18 cellular contexts compared by ENCODE assay signal in the genomic region with DNA sequence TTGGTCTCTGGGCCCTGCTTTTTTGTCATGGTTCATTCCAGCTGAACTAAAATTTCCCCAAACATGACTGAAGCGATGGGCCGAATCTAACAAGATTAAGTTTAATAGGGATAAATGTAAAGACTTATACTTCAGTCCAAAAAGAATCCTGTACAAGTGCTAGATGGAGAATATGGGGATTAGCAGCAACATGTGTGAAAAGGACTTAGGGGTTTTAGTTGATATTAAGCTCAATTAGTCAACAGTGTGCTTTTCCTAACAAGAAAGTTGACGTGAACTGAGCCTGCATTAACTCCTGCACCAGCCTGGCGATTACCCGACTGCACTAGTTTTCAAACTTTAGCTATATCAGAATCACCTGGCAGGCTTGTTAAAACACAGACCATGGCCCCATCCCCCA.
DNase-seq lines count a peak whose midpoint lies in the region; ATAC-seq, FAIRE-seq and TF ChIP-seq lines count a peak whose summit lies in the region.
"Had no signal": no experiment of that assay in that cellular context is flagged by ENCODE, and none has a peak within 500 bp of the region (broad histone marks: within the 10 kb centered on the region; RNA-seq: fewer than 3 reads in every experiment).

No MANE protein-coding gene starts in this region.

- H3K9me3 ChIP-seq in H1 (ENCODE audit: insufficient read depth in 2 of 2, low read depth in 1 of 2, low read length in 1 of 2), result no peaks in the 10 kb centered on the region
- H3K9me3 ChIP-seq: HAP-1 had no signal

- H3K18ac ChIP-seq in H1 (ENCODE audit: extremely low read depth, low read length), result no peak overlapping the region

- H3K4me3 ChIP-seq in GM23338, result no peak overlapping the region
- H3K4me3 ChIP-seq in H1 (ENCODE audit: extremely low read depth in 1 of 4, insufficient read depth in 2 of 4, low read depth in 3 of 4, low read length in 4 of 4), result no peak overlapping the region
- H3K4me3 ChIP-seq: GM12878, HAP-1 had no signal

- TF ChIP-seq POLR2A in H1 (IDR thresholded peaks at IDR 0.05; ENCODE audit: control extremely low read depth in 1 of 2, low read depth in 2 of 2, low read length in 2 of 2), result no peak

- TF ChIP-seq CTCF in GM23338 (conservative IDR thresholded peaks at IDR 0.05; ENCODE audit: low read depth in 2 of 2), result no peak
- TF ChIP-seq CTCF in H1 (IDR thresholded peaks at IDR 0.05; ENCODE audit: control extremely low read depth in 1 of 3, insufficient read depth in 1 of 3, low read depth in 1 of 3, low read length in 3 of 3), result no peak

- no peak overlapping the region for H3K14ac ChIP-seq in H1 (ENCODE audit: insufficient read length)

- 92% methylated on average over 5 of the region's 5 CpGs; no CpG with 5 or more reads in 1 of the 2 experiments for WGBS in H1 (ENCODE audit: extremely low coverage in 1 of 2, insufficient coverage in 1 of 2, insufficient read length in 1 of 2, insufficient replicate concordance in 2 of 2, low coverage in 1 of 2, low lambda C conversion rate in 2 of 2, missing lambda C conversion rate in 1 of 2), 2 experiments

- no peak overlapping the region for H2BK5ac ChIP-seq in H1 (ENCODE audit: low read depth, low read length)

- H3K4me3 Mint-ChIP-seq in GM23338, result no peak overlapping the region
- H3K4me3 Mint-ChIP-seq: CD4-positive, alpha-beta memory T cell had no signal

- H3K56ac ChIP-seq in H1 (replicated peaks; ENCODE audit: insufficient read length, low read depth, low read length), result no peak overlapping the region

- H3K9me2 ChIP-seq in GM23338 (ENCODE audit: insufficient read depth), result no peaks in the 10 kb centered on the region

- no peak overlapping the region for H4K5ac ChIP-seq in H1 (ENCODE audit: insufficient read length, low read depth, low read length)

- H3K27ac Mint-ChIP-seq in GM23338, result no peak overlapping the region
- H3K27ac Mint-ChIP-seq: CD4-positive, alpha-beta memory T cell had no signal

- H2BK120ac ChIP-seq in H1 (replicated peaks; ENCODE audit: low read depth, low read length), result no peak overlapping the region

- no peaks in the 10 kb centered on the region for H3K36me3 Mint-ChIP-seq in GM23338 (ENCODE audit: low read depth)
- H3K36me3 Mint-ChIP-seq: CD4-positive, alpha-beta memory T cell had no signal

- H2BK15ac ChIP-seq in H1 (ENCODE audit: low read length), result no peak overlapping the region

- no peak overlapping the region for H3K23ac ChIP-seq in H1 (ENCODE audit: insufficient read length)

- no peak overlapping the region for H4K8ac ChIP-seq in H1 (ENCODE audit: extremely low read depth, insufficient read depth, low read length)

- no peaks in the 10 kb centered on the region for H3K9me3 Mint-ChIP-seq in GM23338
- H3K9me3 Mint-ChIP-seq: CD4-positive, alpha-beta memory T cell had no signal

- TF ChIP-seq RAD21 in H1 (IDR thresholded peaks at IDR 0.05 in 1 of 2, conservative IDR thresholded peaks at IDR 0.05 in 1 of 2; ENCODE audit: low read depth in 2 of 2, low read length in 2 of 2), result no peak

- H3K27me3 Mint-ChIP-seq in GM23338 (ENCODE audit: insufficient read depth, low read depth, poor library complexity), result peaks cover 3% of the 10 kb centered on the region

- peak overlapping the region; percentile 86 for H2AFZ ChIP-seq in GM23338
- H2AFZ ChIP-seq in H1 (ENCODE audit: low read length), result peak overlapping the region; percentile 80; the same call in 1 of the 2 replicates

- no peak overlapping the region for H3K4ac ChIP-seq in H1 (replicated peaks; ENCODE audit: insufficient read length, low read depth, low read length)

- H3K4me2 ChIP-seq in GM23338, result no peak overlapping the region
- H3K4me2 ChIP-seq in H1 (ENCODE audit: insufficient read depth in 1 of 2, low read depth in 2 of 2, low read length in 2 of 2), result peak overlapping the region in 1 of 2 experiments; percentile 4; a peak in 1 of 4 replicates

- H4K91ac ChIP-seq in H1 (replicated peaks; ENCODE audit: insufficient read length, low read length), result no peak overlapping the region

- H4K20me1 ChIP-seq in GM23338 (replicated peaks; ENCODE audit: insufficient read depth) (no peaks in the 10 kb centered on the region), H1 (replicated peaks in 1 of 2; ENCODE audit: control insufficient read depth in 1 of 2, insufficient read depth in 2 of 2, low read length in 2 of 2) (no peaks in the 10 kb centered on the region)

- no peak overlapping the region for H2BK20ac ChIP-seq in H1 (ENCODE audit: low read length)

- no peak for FAIRE-seq in H1 (lab: Jason Lieb, UNC)
- FAIRE-seq: A204.1, GM12878 had no signal

- H3K36me3 ChIP-seq in GM23338 (ENCODE audit: insufficient read depth) (no peaks in the 10 kb centered on the region), H1 (ENCODE audit: control insufficient read depth in 2 of 4, insufficient read depth in 4 of 4, low read length in 3 of 4) (no peaks in the 10 kb centered on the region)
- H3K36me3 ChIP-seq: HAP-1 had no signal

- no peak overlapping the region for H2BK12ac ChIP-seq in H1 (ENCODE audit: low read depth, low read length)

- no peak for DNase-seq in GM23338 (ENCODE audit: low spot score)
- peak; percentile 94 for DNase-seq in NCI-H82 (lab: John Stamatoyannopoulos, UW)
- DNase-seq in H1 (ENCODE audit: low read depth in 1 of 2, low spot score in 2 of 2), result no peak
- DNase-seq in CD1c-positive myeloid dendritic cell (ENCODE audit: extremely low spot score), result no peak
- DNase-seq: AML-193; CD4-positive, alpha-beta memory T cell; DMS 273 treated with DMSO at 0.1 percent for 48 hours; DMS53; DND-41; EL; GOT3; KG1 had no signal

- no peaks in the 10 kb centered on the region for H3K23me2 ChIP-seq in H1 (ENCODE audit: low read depth, low read length)

- H3K79me2 ChIP-seq in GM23338 (replicated peaks; ENCODE audit: insufficient read depth) (no peaks in the 10 kb centered on the region), H1 (ENCODE audit: control insufficient read depth in 1 of 2, insufficient read depth in 2 of 2, low read length in 2 of 2) (no peaks in the 10 kb centered on the region)

- CTCF ChIA-PET in H1 (lab: Charles Lee; ENCODE audit: partially characterized antibody), result interaction anchor here (0.9 to 1.8 kb wide), 8 partner anchors 9 to 226 kb away, joined by 3 to 8 read pairs (median 3); no protein-coding TSS in a partner anchor

- peaks cover 7% of the 10 kb centered on the region; the same call in 1 of the 2 replicates for H3K4me1 ChIP-seq in GM23338 (ENCODE audit: insufficient read depth)
- H3K4me1 ChIP-seq in H1 (replicated peaks in 1 of 4; ENCODE audit: control insufficient read depth in 3 of 4, insufficient read depth in 4 of 4, low read length in 3 of 4), result no peaks in the 10 kb centered on the region; a peak in 1 of 7 replicates
- H3K4me1 ChIP-seq: HAP-1 had no signal

- no peaks in the 10 kb centered on the region for H3F3A ChIP-seq in GM23338 (replicated peaks; ENCODE audit: low read depth)

- H3K27me3 ChIP-seq in GM23338 (ENCODE audit: insufficient read depth), result no peaks in the 10 kb centered on the region
- peaks cover 0 to 1% (median 0%) of the 10 kb centered on the region in 4 experiments; a peak in 1 of 7 replicates for H3K27me3 ChIP-seq in H1 (replicated peaks in 1 of 4; ENCODE audit: control insufficient read depth in 3 of 4, extremely low read depth in 1 of 4, insufficient read depth in 3 of 4, low read length in 3 of 4)

- H2AK5ac ChIP-seq in H1 (ENCODE audit: low read depth, low read length), result no peak overlapping the region

- peaks cover 14% of the 10 kb centered on the region for H3K4me1 Mint-ChIP-seq in GM23338
- H3K4me1 Mint-ChIP-seq: CD4-positive, alpha-beta memory T cell had no signal

- POLR2A ChIA-PET in H1 (lab: Charles Lee; ENCODE audit: partially characterized antibody), result interaction anchor here (1.2 kb wide), 1 partner anchor 30 kb away, joined by 3 read pairs; no protein-coding TSS in a partner anchor

- no peaks in the 10 kb centered on the region for H3K79me1 ChIP-seq in H1 (ENCODE audit: low read depth, low read length)

- no peak for ATAC-seq in GM23338
- no peak for ATAC-seq in GM19328 (IDR thresholded peaks at IDR 0.05; ENCODE audit: unreplicated experiment)
- no peak for ATAC-seq in HG03175 (IDR thresholded peaks at IDR 0.05; ENCODE audit: unreplicated experiment)
- ATAC-seq: GM12878 had no signal

- H3K27ac ChIP-seq in GM23338 (ENCODE audit: low read depth) (no peak overlapping the region), H1 (ENCODE audit: low read depth, low read length) (no peak overlapping the region)
- H3K27ac ChIP-seq: C4-2B had no signal

- TF ChIP-seq EP300 in H1 (IDR thresholded peaks at IDR 0.05; ENCODE audit: borderline replicate concordance in 1 of 2, low read depth in 2 of 2, low read length in 2 of 2), result no peak

- H3K9ac ChIP-seq in H1 (replicated peaks in 1 of 4; ENCODE audit: extremely low read depth in 1 of 4, low read depth in 3 of 4, low read length in 3 of 4), result no peak overlapping the region

TF ChIP-seq in H1, 55 proteins besides CTCF, POLR2A, EP300 and RAD21:
- TF ChIP-seq, protein P1, sequence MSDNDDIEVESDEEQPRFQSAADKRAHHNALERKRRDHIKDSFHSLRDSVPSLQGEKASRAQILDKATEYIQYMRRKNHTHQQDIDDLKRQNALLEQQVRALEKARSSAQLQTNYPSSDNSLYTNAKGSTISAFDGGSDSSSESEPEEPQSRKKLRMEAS (IDR thresholded peaks at IDR 0.05), result no peak
- TF ChIP-seq TEAD4 (IDR thresholded peaks at IDR 0.05; ENCODE audit: low read depth, low read length), result no peak
